Comparison of ENCODE assay signal across 17 cellular contexts in the genomic region with DNA sequence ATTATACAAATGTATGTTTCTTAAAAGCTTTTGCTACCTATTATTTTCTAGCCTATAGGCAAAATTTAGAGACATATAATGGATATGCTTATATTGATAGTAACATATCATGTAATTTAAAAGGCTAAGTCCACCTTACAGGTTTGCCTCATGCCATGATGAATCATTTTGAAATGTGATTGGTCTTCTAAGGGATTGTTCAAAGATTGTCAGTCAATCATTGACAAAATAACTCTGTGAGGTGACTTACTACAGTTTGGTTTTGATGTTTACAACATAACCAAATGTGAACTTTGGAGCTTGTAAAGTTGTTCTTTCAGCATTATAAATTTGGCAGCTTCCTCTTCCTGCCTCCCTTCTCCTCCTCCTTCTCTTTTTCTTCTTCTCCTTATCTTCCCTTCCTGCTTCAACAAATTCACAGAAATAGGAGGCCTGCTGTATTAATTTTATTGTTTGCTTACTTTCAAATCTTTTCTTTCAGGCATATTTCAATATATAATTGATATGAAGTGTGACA. TPM values are rescaled to one million over a fixed set of nuclear protein-coding genes. Genes with fewer than 3 reads are reported as not detected.
DNase-seq lines count a peak whose midpoint lies in the region; ATAC-seq and TF ChIP-seq lines count a peak whose summit lies in the region.
"Had no signal": no experiment of that assay in that cellular context is flagged by ENCODE, and none has a peak within 500 bp of the region (broad histone marks: within the 10 kb centered on the region; RNA-seq: fewer than 3 reads in every experiment).

No MANE protein-coding gene starts in this region.

- H2AFZ ChIP-seq in hepatocyte = no peak overlapping the region
- H2AFZ ChIP-seq in osteoblast (ENCODE audit: low read length) = no peak overlapping the region

- H3K36me3 ChIP-seq in hepatocyte (replicated peaks; ENCODE audit: insufficient read depth, low read depth) (no peaks in the 10 kb centered on the region), osteoblast (ENCODE audit: insufficient read depth, low read length) (no peaks in the 10 kb centered on the region)
- H3K36me3 ChIP-seq: right atrium auricular region had no signal

- H4K20me1 ChIP-seq in hepatocyte (ENCODE audit: insufficient read depth, poor library complexity, severe bottlenecking) (no peaks in the 10 kb centered on the region), osteoblast (ENCODE audit: insufficient read depth, low read length) (no peaks in the 10 kb centered on the region)

- H3K4me3 ChIP-seq in hepatocyte (no peak overlapping the region), osteoblast (ENCODE audit: insufficient read depth, low read length) (no peak overlapping the region)
- H3K4me3 ChIP-seq: right atrium auricular region had no signal

- TF ChIP-seq CTCF in hepatocyte (IDR thresholded peaks at IDR 0.05; ENCODE audit: poor library complexity) = no peak
- TF ChIP-seq CTCF in osteoblast (IDR thresholded peaks at IDR 0.05; ENCODE audit: extremely low read depth, low read depth, low read length) = no peak

- H3K4me2 ChIP-seq in hepatocyte (peak overlapping the region; percentile 27), osteoblast (ENCODE audit: insufficient read depth, low read length) (no peak overlapping the region)

- ATAC-seq in GM19463 (IDR thresholded peaks at IDR 0.05; ENCODE audit: unreplicated experiment) = peak; percentile 79
- ATAC-seq in GM18858 (IDR thresholded peaks at IDR 0.05; ENCODE audit: unreplicated experiment) = no peak

- H3K27ac ChIP-seq in hepatocyte (peak overlapping the region; percentile 71), osteoblast (ENCODE audit: low read depth, low read length) (no peak overlapping the region)
- H3K27ac ChIP-seq: right atrium auricular region had no signal

- H3K9me2 ChIP-seq in hepatocyte (replicated peaks; ENCODE audit: insufficient read depth) = no peaks in the 10 kb centered on the region

- H3K4me1 ChIP-seq in hepatocyte (ENCODE audit: insufficient read depth) (peaks cover 12% of the 10 kb centered on the region), osteoblast (ENCODE audit: insufficient read depth, low read length) (peaks cover 4% of the 10 kb centered on the region)
- H3K4me1 ChIP-seq: right atrium auricular region had no signal

- no peaks in the 10 kb centered on the region for H3K9me3 ChIP-seq in hepatocyte (ENCODE audit: low read depth)
- no peaks in the 10 kb centered on the region for H3K9me3 ChIP-seq in osteoblast (ENCODE audit: low read depth, low read length)
- H3K9me3 ChIP-seq: right atrium auricular region had no signal

- DNase-seq in HuH-7 (ENCODE audit: low spot score) (peak; percentile 70), hepatocyte (ENCODE audit: low spot score) (peak; percentile 50), renal cortical epithelial cell (ENCODE audit: low read depth) (peak; percentile 94), NCI-H446 (lab: John Stamatoyannopoulos, UW) (no peak), NCI-H128 (lab: John Stamatoyannopoulos, UW; ENCODE audit: unreplicated experiment) (no peak), osteoblast (ENCODE audit: insufficient read length, low spot score, missing footprints) (no peak)
- DNase-seq: activated CD4-positive, alpha-beta T cell treated with anti-CD3 and anti-CD28 coated beads, Interleukin-2, amount 10 ng/mL, durations not matched to agents 24 days and 14 days; activated gamma-delta T cell; islet precursor cell; naive B cell; OCI-M1; Right ventricle myocardium superior; substantia nigra; SW 1271 had no signal

- H3K27me3 ChIP-seq in hepatocyte (no peaks in the 10 kb centered on the region), osteoblast (ENCODE audit: insufficient read depth, low read length) (peaks cover 2% of the 10 kb centered on the region)
- H3K27me3 ChIP-seq: right atrium auricular region had no signal

- H3K79me2 ChIP-seq in hepatocyte (no peaks in the 10 kb centered on the region), osteoblast (ENCODE audit: insufficient read depth, low read length) (no peaks in the 10 kb centered on the region)

RNA-seq across cellular contexts. Expression of gene ZFP64, which starts 39.7 kb away (rescaled TPM):
- total RNA-seq in hepatocyte (10.0 and 14.9 TPM in 2 replicates), renal cortical epithelial cell (23.8 and 30.9 TPM in 2 replicates), osteoblast (30.4 and 33.3 TPM in 2 replicates)
- polyA plus RNA-seq in hepatocyte = 8.5 and 9.3 TPM in 2 replicates

Comparison
In these comparisons a context has a peak if more than half of its experiments do, and no peak if none do; other contexts are left out.
1. DNase-seq: peak in HuH-7 (single experiment), hepatocyte (single experiment) and renal cortical epithelial cell (single experiment); none in NCI-H446 (0 of 2), NCI-H128 (single experiment) and osteoblast (single experiment).